Comparison of ENCODE assay signal across 15 cellular contexts in genomic region chr12:66103011-66103913, GRCh38. TPM values are rescaled to one million over a fixed set of nuclear protein-coding genes. Genes with fewer than 3 reads are reported as not detected.
DNase-seq lines count a peak whose midpoint lies in the region; ATAC-seq and TF ChIP-seq lines count a peak whose summit lies in the region.
"Had no signal": no experiment of that assay in that cellular context is flagged by ENCODE, and none has a peak within 500 bp of the region (broad histone marks: within the 10 kb centered on the region; RNA-seq: fewer than 3 reads in every experiment).

No MANE protein-coding gene starts in this region.

- H4K20me1 ChIP-seq in PC-9 (ENCODE audit: insufficient read depth): no peaks in the 10 kb centered on the region

- H3K4me2 ChIP-seq in PC-9: no peak overlapping the region

- peaks cover 9% of the 10 kb centered on the region for H3K4me1 Mint-ChIP-seq in CD14-positive monocyte

- H3F3A ChIP-seq in PC-9 (ENCODE audit: insufficient read depth, low read depth): no peaks in the 10 kb centered on the region

- H3K27ac Mint-ChIP-seq in CD14-positive monocyte: no peak overlapping the region

- POLR2A ChIA-PET in PC-9 (lab: Charles Lee; ENCODE audit: unreplicated experiment): no interaction called here

- CTCF ChIA-PET in PC-9 (lab: Charles Lee): no interaction called here

- H3K4me3 ChIP-seq in PC-9 (no peak overlapping the region), thyroid gland (replicated peaks in 1 of 3) (no peak overlapping the region)
- H3K4me3 ChIP-seq: psoas muscle had no signal

- H3K4me3 Mint-ChIP-seq in CD14-positive monocyte: no peak overlapping the region

- no peaks in the 10 kb centered on the region for H3K27me3 ChIP-seq in PC-9 (ENCODE audit: insufficient read depth, low read depth)
- H3K27me3 ChIP-seq in thyroid gland: no peaks in the 10 kb centered on the region

- H3K36me3 ChIP-seq in PC-9 (ENCODE audit: low read depth): no peaks in the 10 kb centered on the region
- no peaks in the 10 kb centered on the region for H3K36me3 ChIP-seq in thyroid gland

- no peaks in the 10 kb centered on the region for H3K79me2 ChIP-seq in PC-9 (ENCODE audit: low read depth)

- H3K27me3 Mint-ChIP-seq in CD14-positive monocyte (ENCODE audit: low read depth in 3 of 3): peaks cover 0 to 7% (median 0%) of the 10 kb centered on the region in 3 donors

- H3K27ac ChIP-seq in PC-9 (no peak overlapping the region), thyroid gland (no peak overlapping the region)
- H3K27ac ChIP-seq: HL-60, psoas muscle, VCaP had no signal

- DNase-seq in CD14-positive monocyte (ENCODE audit: low spot score) (no peak), PC-9 (no peak), iPS DF 19.7 (ENCODE audit: low read depth, low spot score) (peak; percentile 23), thyroid gland (no peak), NCI-H1092 treated with DMSO at 0.1 percent for 48 hours (lab: John Stamatoyannopoulos, UW) (no peak)
- DNase-seq: activated T-cell treated with anti-CD3 and anti-CD28 coated beads, Interleukin-2, amount 50 U/mL, for 1 hour; NCI-H1092; NCI-H524; psoas muscle; SIG-M5 had no signal

- WGBS in thyroid gland, 2 donors: 88 to 89% methylated on average over 3 of the region's 3 CpGs

- H3K9me2 ChIP-seq in PC-9 (ENCODE audit: insufficient read depth): no peaks in the 10 kb centered on the region

- peaks cover 7 to 19% (median 11%) of the 10 kb centered on the region in 7 donors for H3K9me3 Mint-ChIP-seq in CD14-positive monocyte

- no peak for TF ChIP-seq POLR2A in thyroid gland (IDR thresholded peaks at IDR 0.05)

- TF ChIP-seq CTCF in CD14-positive monocyte (IDR thresholded peaks at IDR 0.05) (peak; percentile 31), GM12872 (IDR thresholded peaks at IDR 0.05; ENCODE audit: insufficient read depth, low read depth, low read length) (peak; percentile 37; the same call in 2 of the 3 replicates), PC-9 (conservative IDR thresholded peaks at IDR 0.05) (peak; percentile 24; the same call in 1 of the 2 replicates), thyroid gland (IDR thresholded peaks at IDR 0.05) (no peak)

- H3K9me3 ChIP-seq in PC-9 (ENCODE audit: insufficient read depth, low read depth) (no peaks in the 10 kb centered on the region), thyroid gland (no peaks in the 10 kb centered on the region)
- H3K9me3 ChIP-seq: psoas muscle had no signal

- BruUV-seq in PC-9 (replicated peaks; lab: Mats Ljungman, UMichigan): no TSS peak

- ATAC-seq in esophagus mucosa (no peak), HG02678 (IDR thresholded peaks at IDR 0.05; ENCODE audit: unreplicated experiment) (no peak)
- ATAC-seq: psoas muscle had no signal

- H3K36me3 Mint-ChIP-seq in CD14-positive monocyte: no peaks in the 10 kb centered on the region

- H3K4me1 ChIP-seq in PC-9 (replicated peaks; ENCODE audit: insufficient read depth) (no peaks in the 10 kb centered on the region), thyroid gland (no peaks in the 10 kb centered on the region)
- H3K4me1 ChIP-seq: psoas muscle had no signal

- H2AFZ ChIP-seq in PC-9: no peak overlapping the region

- intact Hi-C loops in CD14-positive monocyte (cut with micrococcal nuclease): no loop called here
- intact Hi-C loops in PC-9 (cut with micrococcal nuclease; ENCODE audit: unreplicated experiment): no loop called here
- intact Hi-C loops in thyroid gland (cut with DNase I): loop anchor here (10.0 kb wide), 1 partner anchor 788 kb away; no protein-coding TSS in a partner anchor

RNA-seq across cellular contexts. Expression of gene LLPH, which starts 27.3 kb away (rescaled TPM):
- 10 to 100 TPM; 33.4 to 44.0 TPM for polyA plus RNA-seq in CD14-positive monocyte
- 20.4 and 25.0 TPM in 2 replicates for total RNA-seq in PC-9 (2021)
- 10 to 100 TPM in 1 of 4 donors, 1 to 10 TPM in 3; 4.5 to 15.0 (median 6.3) TPM for total RNA-seq in thyroid gland
- 18.3 TPM for total RNA-seq in esophagus mucosa

Comparison
In these comparisons a context has a peak if more than half of its experiments do, and no peak if none do; other contexts are left out.
1. CTCF ChIP-seq: peak in CD14-positive monocyte (single experiment), GM12872 (single experiment) and PC-9 (single experiment); none in thyroid gland (0 of 6).